Comparison of ENCODE assay signal across 8 cellular contexts in genomic region chr11:67371549-67372231, GRCh38. TPM values are rescaled to one million over a fixed set of nuclear protein-coding genes. Genes with fewer than 3 reads are reported as not detected.
DNase-seq lines count a peak whose midpoint lies in the region; ATAC-seq, FAIRE-seq and TF ChIP-seq lines count a peak whose summit lies in the region.

No MANE protein-coding gene starts in this region.

- H3K36me3 ChIP-seq in NT2/D1 (ENCODE audit: insufficient read depth, insufficient read length, low read length) (peaks cover 17% of the 10 kb centered on the region), kidney (ENCODE audit: control insufficient read depth in 1 of 2, insufficient read depth in 2 of 2, low read length in 2 of 2) (no peaks in the 10 kb centered on the region), subcutaneous abdominal adipose tissue (ENCODE audit: control insufficient read depth in 5 of 5, insufficient read depth in 5 of 5, low read length in 5 of 5) (no peaks in the 10 kb centered on the region)

- peak; percentile 37 for DNase-seq in NCI-H82 (lab: John Stamatoyannopoulos, UW)
- no peak for DNase-seq in NCI-H82 treated with DMSO at 0.1 percent for 48 hours (lab: John Stamatoyannopoulos, UW; ENCODE audit: unreplicated experiment)
- no peak for DNase-seq in NT2/D1 (ENCODE audit: low read depth, low spot score)
- DNase-seq in MCF 10A (ENCODE audit: unreplicated experiment) = peak; percentile 53
- DNase-seq in kidney = no peak
- DNase-seq in NCI-H1694 (lab: John Stamatoyannopoulos, UW) = no peak

- peaks cover 11% of the 10 kb centered on the region for H3K36me3 Mint-ChIP-seq in MCF 10A (ENCODE audit: insufficient read depth, unreplicated experiment)

- intact Hi-C loops in MCF 10A (cut with micrococcal nuclease) = no loop called here
- intact Hi-C loops in kidney (cut with DNase I) = no loop called here

- POLR2A ChIA-PET in MCF 10A (lab: Yijun Ruan, JAX) = interaction anchor here (1.5 to 6.9 kb wide), 4 partner anchors 10 to 17 kb away, joined by 4 to 91 read pairs (median 15); partner anchors contain the start of gene POLD4

- H3K27me3 Mint-ChIP-seq in MCF 10A (ENCODE audit: insufficient read depth, unreplicated experiment) = no peaks in the 10 kb centered on the region

- TF ChIP-seq CTCF in MCF 10A (IDR thresholded peaks at IDR 0.05; ENCODE audit: unreplicated experiment) (peak; percentile 43), kidney (IDR thresholded peaks at IDR 0.05; ENCODE audit: borderline replicate concordance, extremely low read depth, insufficient read depth) (peak; percentile 37)

- CTCF ChIA-PET in MCF 10A (lab: Yijun Ruan, JAX) = interaction anchor here (0.5 to 19.3 kb wide), 9 partner anchors 8 to 104 kb away, joined by 3 to 659 read pairs (median 5); partner anchors contain the start of gene POLD4

- no peak for FAIRE-seq in kidney (lab: Jason Lieb, UNC)

- H3K4me1 ChIP-seq in NT2/D1 (ENCODE audit: insufficient read depth, insufficient read length) = peaks cover 32% of the 10 kb centered on the region
- peaks cover 25 to 36% of the 10 kb centered on the region in 2 donors for H3K4me1 ChIP-seq in kidney (ENCODE audit: control insufficient read depth in 1 of 2, insufficient read depth in 1 of 2, low read depth in 1 of 2, low read length in 2 of 2)
- H3K4me1 ChIP-seq in subcutaneous abdominal adipose tissue (ENCODE audit: control insufficient read depth in 5 of 5, insufficient read depth in 5 of 5, low read length in 5 of 5) = peaks cover 6 to 47% (median 35%) of the 10 kb centered on the region in 5 donors

- BruUV-seq in MCF 10A (replicated peaks; lab: Mats Ljungman, UMichigan) = no TSS peak

- ATAC-seq in HG03457 (IDR thresholded peaks at IDR 0.05; ENCODE audit: unreplicated experiment) = no peak

- H3K27me3 ChIP-seq in NT2/D1 (ENCODE audit: insufficient read depth, insufficient read length) (peaks cover 21% of the 10 kb centered on the region), subcutaneous abdominal adipose tissue (ENCODE audit: control insufficient read depth in 5 of 5, insufficient read depth in 4 of 5, low read length in 5 of 5) (peaks cover 0 to 7% (median 4%) of the 10 kb centered on the region in 5 donors)

- H3K4me1 Mint-ChIP-seq in MCF 10A (ENCODE audit: insufficient read depth, unreplicated experiment) = peaks cover 43% of the 10 kb centered on the region

- H3K9ac ChIP-seq in NT2/D1 (ENCODE audit: insufficient read length, low read depth) = peak overlapping the region; percentile 82
- peak overlapping the region; percentile 1 to 61 for H3K9ac ChIP-seq in kidney (ENCODE audit: low read length in 2 of 2)
- H3K9ac ChIP-seq in subcutaneous abdominal adipose tissue (ENCODE audit: low read length in 5 of 5) = peak overlapping the region in 3 of 5 donors; percentile 17 to 53 (median 52)

- H3K9me3 ChIP-seq in NT2/D1 (ENCODE audit: insufficient read depth, low read length) = no peaks in the 10 kb centered on the region
- no peaks in the 10 kb centered on the region for H3K9me3 ChIP-seq in kidney (ENCODE audit: control insufficient read depth in 1 of 2, low read length in 2 of 2)
- H3K9me3 ChIP-seq in subcutaneous abdominal adipose tissue (ENCODE audit: control insufficient read depth in 5 of 5, low read length in 5 of 5) = no peaks in the 10 kb centered on the region

- H3K9me3 Mint-ChIP-seq in MCF 10A (ENCODE audit: unreplicated experiment) = no peaks in the 10 kb centered on the region

- peak overlapping the region; percentile 84 for H3K4me3 Mint-ChIP-seq in MCF 10A (ENCODE audit: unreplicated experiment)

- no peak overlapping the region for H3K27ac Mint-ChIP-seq in MCF 10A (ENCODE audit: low read depth, unreplicated experiment)

- H3K4me3 ChIP-seq in NT2/D1 (ENCODE audit: insufficient read length, low read depth) = peak overlapping the region; percentile 57
- H3K4me3 ChIP-seq in kidney (ENCODE audit: low read length in 2 of 2) = peak overlapping the region; percentile 56 to 57
- H3K4me3 ChIP-seq in subcutaneous abdominal adipose tissue (ENCODE audit: low read depth in 1 of 5, low read length in 5 of 5) = peak overlapping the region in 4 of 5 donors; percentile 36 to 63 (median 46)

- H3K27ac ChIP-seq in kidney (ENCODE audit: low read depth in 2 of 2, low read length in 2 of 2) = peak overlapping the region; percentile 33 to 63
- peak overlapping the region; percentile 50 for H3K27ac ChIP-seq in subcutaneous abdominal adipose tissue (ENCODE audit: low read depth, low read length)

RNA-seq across cellular contexts. Expression of gene CLCF1, which starts 1.7 kb away (rescaled TPM):
- 5.8 and 7.0 TPM in 2 replicates for total RNA-seq in MCF 10A (2022)
- 15.8 TPM for total RNA-seq in kidney
- polyA plus RNA-seq in kidney (ENCODE audit: insufficient read depth, low read depth, low replicate concordance) = 5.7 TPM

RNA-seq across cellular contexts. Expression of gene POLD4, which starts 18.3 kb away (rescaled TPM):
- total RNA-seq in MCF 10A (2022) (54.8 and 79.9 TPM in 2 replicates), kidney (54.4 TPM)
- polyA plus RNA-seq in kidney (ENCODE audit: insufficient read depth, low read depth, low replicate concordance) = 174 TPM

RNA-seq across cellular contexts. Expression of gene RAD9A, which starts 20.1 kb away (rescaled TPM):
- total RNA-seq in MCF 10A (2022) = 9.9 and 18.3 TPM in 2 replicates
- total RNA-seq in kidney = 17.8 TPM
- polyA plus RNA-seq in kidney (ENCODE audit: insufficient read depth, low read depth, low replicate concordance) = 16.4 TPM

RNA-seq across cellular contexts. Expression of gene PPP1CA, which starts 30.0 kb away (rescaled TPM):
- 123 and 143 TPM in 2 replicates for total RNA-seq in MCF 10A (2022)
- 155 TPM for total RNA-seq in kidney
- polyA plus RNA-seq in kidney (ENCODE audit: insufficient read depth, low read depth, low replicate concordance) = 210 TPM

RNA-seq across cellular contexts. Expression of gene TBC1D10C, which starts 32.2 kb away (rescaled TPM):
- total RNA-seq in MCF 10A (2022) (not detected in 2 replicates), kidney (13.9 TPM)
- polyA plus RNA-seq in kidney (ENCODE audit: insufficient read depth, low read depth, low replicate concordance) = 1.7 TPM

Comparison
In these comparisons a context has a peak if more than half of its experiments do, and no peak if none do; other contexts are left out.
1. DNase-seq: peak in NCI-H82 (single experiment) and MCF 10A (single experiment); none in NCI-H82 treated with DMSO at 0.1 percent for 48 hours (single experiment), NT2/D1 (single experiment), kidney (single experiment) and NCI-H1694 (single experiment).
2. H3K9ac ChIP-seq: peak in every context shown above with its lines; median percentile 82 in NT2/D1; 52 in subcutaneous abdominal adipose tissue; 31 in kidney.
3. Peak in every context shown above with its lines, with median percentiles within 50 percentile points of each other: H3K4me3 ChIP-seq.